ENCODE assay signal across 9 cellular contexts in genomic region chr1:203273206-203273868, GRCh38. TPM values are rescaled to one million over a fixed set of nuclear protein-coding genes. Genes with fewer than 3 reads are reported as not detected.
DNase-seq lines count a peak whose midpoint lies in the region; ATAC-seq and TF ChIP-seq lines count a peak whose summit lies in the region.
"Had no signal": no experiment of that assay in that cellular context is flagged by ENCODE, and none has a peak within 500 bp of the region (broad histone marks: within the 10 kb centered on the region; RNA-seq: fewer than 3 reads in every experiment).

No MANE protein-coding gene starts in this region.

- no peak overlapping the region for H3K4me3 Mint-ChIP-seq in Caco-2 (ENCODE audit: unreplicated experiment)

- DNase-seq in Caco-2 (peak; percentile 84 to 92), NOMO-1 treated with dmso at 0.1 percent for 144 hours (lab: John Stamatoyannopoulos, UW; ENCODE audit: unreplicated experiment) (peak; percentile 71), activated T-cell treated with anti-CD3 and anti-CD28 coated beads for 4 hours (peak; percentile 91), erythroblast (lab: John Stamatoyannopoulos, UW) (peak; percentile 80 to 92)
- peak; percentile 84 to 86 for DNase-seq in stimulated activated CD8-positive, alpha-beta memory T cell treated with anti-CD3 and anti-CD28 coated beads, Interleukin-7, amount 100 ng/mL, for 1 hour (ENCODE audit: low read depth in 2 of 2)

- peak; percentile 95 to 97 for TF ChIP-seq CTCF in Caco-2 (IDR thresholded peaks at IDR 0.05; ENCODE audit: insufficient read depth in 1 of 2, low read depth in 1 of 2, low read length in 1 of 2, severe bottlenecking in 1 of 2, unreplicated experiment in 1 of 2)

- H3K4me1 ChIP-seq in Caco-2 (peaks cover 17% of the 10 kb centered on the region), HUES6 (ENCODE audit: control insufficient read depth, insufficient read depth, low read length) (peaks cover 25% of the 10 kb centered on the region), mucosa of stomach (ENCODE audit: control insufficient read depth, insufficient read depth, low read length) (peaks cover 48% of the 10 kb centered on the region)

- H3K9me3 Mint-ChIP-seq in Caco-2 (ENCODE audit: unreplicated experiment) = no peaks in the 10 kb centered on the region

- H3K4me1 Mint-ChIP-seq in Caco-2 (ENCODE audit: low read depth, unreplicated experiment) = peaks cover 4% of the 10 kb centered on the region

- H3K36me3 ChIP-seq in Caco-2 (ENCODE audit: control insufficient read depth, insufficient read depth, low read length) = no peaks in the 10 kb centered on the region
- H3K36me3 ChIP-seq in HUES6 (ENCODE audit: control insufficient read depth, insufficient read depth, low read length) = no peaks in the 10 kb centered on the region
- no peaks in the 10 kb centered on the region for H3K36me3 ChIP-seq in mucosa of stomach (ENCODE audit: control insufficient read depth, insufficient read depth, low read length)

- no peaks in the 10 kb centered on the region for H3K27me3 ChIP-seq in Caco-2 (replicated peaks; ENCODE audit: control insufficient read depth, insufficient read depth, low read length)
- peaks cover 40% of the 10 kb centered on the region for H3K27me3 ChIP-seq in HUES6 (ENCODE audit: control insufficient read depth, insufficient read depth, low read length)
- no peaks in the 10 kb centered on the region for H3K27me3 ChIP-seq in mucosa of stomach (ENCODE audit: control insufficient read depth, insufficient read depth, low read length)

- no peak overlapping the region for H3K27ac Mint-ChIP-seq in Caco-2 (ENCODE audit: unreplicated experiment)

- H3K9me3 ChIP-seq in Caco-2 (no peaks in the 10 kb centered on the region), HUES6 (ENCODE audit: control insufficient read depth, insufficient read depth, low read depth, low read length) (no peaks in the 10 kb centered on the region), mucosa of stomach (ENCODE audit: control insufficient read depth, low read length) (no peaks in the 10 kb centered on the region)

- H3K9ac ChIP-seq in HUES6 (ENCODE audit: low read length) (no peak overlapping the region), mucosa of stomach (ENCODE audit: low read length) (peak overlapping the region; percentile 40)

- POLR2A ChIA-PET in Caco-2 (lab: Charles Lee) = interaction anchor here (0.6 to 0.7 kb wide), 3 partner anchors 28 to 54 kb away, joined by 3 to 4 read pairs (median 4); partner anchors contain the start of gene BTG2

- H3K27me3 Mint-ChIP-seq in Caco-2 (ENCODE audit: insufficient read depth, unreplicated experiment) = no peaks in the 10 kb centered on the region

- no peak overlapping the region for H3K4me3 ChIP-seq in Caco-2 (ENCODE audit: low read depth, low read length)
- H3K4me3 ChIP-seq in HUES6 (ENCODE audit: low read depth, low read length) = peak overlapping the region; percentile 45
- no peak overlapping the region for H3K4me3 ChIP-seq in mucosa of stomach (ENCODE audit: low read length)

- CTCF ChIA-PET in Caco-2 (lab: Charles Lee) = interaction anchor here (0.6 to 1.5 kb wide), 24 partner anchors 11 to 422 kb away, joined by 3 to 61 read pairs (median 6); partner anchors contain the start of gene BTG2

- no peak overlapping the region for H3K27ac ChIP-seq in HUES6 (ENCODE audit: low read depth, low read length)

- BruUV-seq in Caco-2 (replicated peaks; lab: Mats Ljungman, UMichigan) = no TSS peak

- no peaks in the 10 kb centered on the region for H3K36me3 Mint-ChIP-seq in Caco-2 (ENCODE audit: insufficient read depth, unreplicated experiment)

- intact Hi-C loops in Caco-2 (cut with micrococcal nuclease; ENCODE audit: unreplicated experiment) = loop anchor here (1.0 to 5.0 kb wide), 6 partner anchors 17 to 214 kb away; partner anchors contain the start of gene BTG2

- ATAC-seq in GM21423 (IDR thresholded peaks at IDR 0.05; ENCODE audit: unreplicated experiment) = peak; percentile 49

- no peak for TF ChIP-seq POLR2A in erythroblast (IDR thresholded peaks at IDR 0.05; ENCODE audit: low read length)

RNA-seq across cellular contexts. Expression of gene BTG2, which starts 32.0 kb away (rescaled TPM):
- total RNA-seq in Caco-2 (2022) = 21.2 and 21.6 TPM in 2 replicates

RNA-seq across cellular contexts. Expression of gene CHIT1, which starts 43.9 kb away (rescaled TPM):
- total RNA-seq in Caco-2 (2022) = not detected in 2 replicates
- total RNA-seq: pulmonary artery endothelial cell had no signal
